2 cellular contexts compared by ENCODE assay signal in the genomic region with DNA sequence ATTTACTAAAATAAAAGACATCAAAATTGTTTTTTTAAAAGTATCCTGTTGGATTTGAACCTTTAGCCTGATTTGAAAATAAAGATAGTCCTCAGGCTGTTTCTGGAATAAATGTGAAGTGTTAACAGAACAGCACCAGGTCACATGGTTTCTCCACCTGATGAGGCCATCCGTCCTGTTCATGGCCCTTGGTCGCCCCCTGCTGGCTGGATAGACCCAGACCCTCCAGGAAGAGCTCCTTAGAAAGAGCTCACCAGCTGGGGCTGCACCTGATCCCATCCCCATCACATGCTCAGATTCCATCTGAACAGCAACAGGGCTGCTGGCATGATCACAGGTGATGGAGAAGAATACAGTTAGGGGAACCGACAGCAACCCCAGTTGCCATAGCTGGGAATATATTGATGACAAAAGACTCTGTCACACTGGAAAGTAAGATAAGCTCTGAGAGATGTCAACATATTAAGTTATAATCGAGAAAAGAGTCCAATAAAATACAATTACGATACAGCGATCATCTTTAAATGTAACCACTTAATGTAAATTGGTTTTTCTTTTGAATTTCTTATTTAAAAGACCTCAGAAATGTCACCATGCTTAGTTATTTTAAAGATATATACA.
TF ChIP-seq lines count a peak whose summit lies in the region.

No MANE protein-coding gene starts in this region.

TF ChIP-seq in IMR-90, 13 proteins besides CTCF, POLR2A, EP300 and RAD21:
- TF ChIP-seq NFE2L2 (IDR thresholded peaks at IDR 0.05; ENCODE audit: low read depth, low read length), result no peak
- no peak for TF ChIP-seq BHLHE40 (IDR thresholded peaks at IDR 0.05; ENCODE audit: low read depth, low read length)
- TF ChIP-seq MXI1 (IDR thresholded peaks at IDR 0.05; ENCODE audit: borderline replicate concordance, low read depth, low read length), result no peak
- no peak for TF ChIP-seq MAFK (IDR thresholded peaks at IDR 0.05; ENCODE audit: low read depth, low read length)
- TF ChIP-seq, protein P1, sequence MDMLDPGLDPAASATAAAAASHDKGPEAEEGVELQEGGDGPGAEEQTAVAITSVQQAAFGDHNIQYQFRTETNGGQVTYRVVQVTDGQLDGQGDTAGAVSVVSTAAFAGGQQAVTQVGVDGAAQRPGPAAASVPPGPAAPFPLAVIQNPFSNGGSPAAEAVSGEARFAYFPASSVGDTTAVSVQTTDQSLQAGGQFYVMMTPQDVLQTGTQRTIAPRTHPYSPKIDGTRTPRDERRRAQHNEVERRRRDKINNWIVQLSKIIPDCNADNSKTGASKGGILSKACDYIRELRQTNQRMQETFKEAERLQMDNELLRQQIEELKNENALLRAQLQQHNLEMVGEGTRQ (IDR thresholded peaks at IDR 0.05; ENCODE audit: low read depth, low read length), result peak; percentile 91
- TF ChIP-seq FOS (IDR thresholded peaks at IDR 0.05; ENCODE audit: low read depth, low read length), result no peak
- peak; percentile 61 for TF ChIP-seq SMC3 (IDR thresholded peaks at IDR 0.05; ENCODE audit: low read depth, low read length)
- TF ChIP-seq RFX5 (IDR thresholded peaks at IDR 0.05; ENCODE audit: low read depth, low read length), result no peak
- TF ChIP-seq RCOR1 (IDR thresholded peaks at IDR 0.05; ENCODE audit: insufficient replicate concordance, low read length), result no peak
- no peak for TF ChIP-seq CEBPB (IDR thresholded peaks at IDR 0.05; ENCODE audit: low read depth, low read length)
- no peak for TF ChIP-seq MAZ (IDR thresholded peaks at IDR 0.05; ENCODE audit: borderline replicate concordance, low read depth, low read length)
- TF ChIP-seq CHD1 (IDR thresholded peaks at IDR 0.05; ENCODE audit: low read depth, low read length), result no peak
- TF ChIP-seq, protein P2, sequence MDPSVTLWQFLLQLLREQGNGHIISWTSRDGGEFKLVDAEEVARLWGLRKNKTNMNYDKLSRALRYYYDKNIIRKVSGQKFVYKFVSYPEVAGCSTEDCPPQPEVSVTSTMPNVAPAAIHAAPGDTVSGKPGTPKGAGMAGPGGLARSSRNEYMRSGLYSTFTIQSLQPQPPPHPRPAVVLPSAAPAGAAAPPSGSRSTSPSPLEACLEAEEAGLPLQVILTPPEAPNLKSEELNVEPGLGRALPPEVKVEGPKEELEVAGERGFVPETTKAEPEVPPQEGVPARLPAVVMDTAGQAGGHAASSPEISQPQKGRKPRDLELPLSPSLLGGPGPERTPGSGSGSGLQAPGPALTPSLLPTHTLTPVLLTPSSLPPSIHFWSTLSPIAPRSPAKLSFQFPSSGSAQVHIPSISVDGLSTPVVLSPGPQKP (IDR thresholded peaks at IDR 0.05; ENCODE audit: borderline replicate concordance, low read depth, low read length), result no peak

TF ChIP-seq in neural cell, 6 proteins besides CTCF, POLR2A, EP300 and RAD21:
- TF ChIP-seq, protein P3, sequence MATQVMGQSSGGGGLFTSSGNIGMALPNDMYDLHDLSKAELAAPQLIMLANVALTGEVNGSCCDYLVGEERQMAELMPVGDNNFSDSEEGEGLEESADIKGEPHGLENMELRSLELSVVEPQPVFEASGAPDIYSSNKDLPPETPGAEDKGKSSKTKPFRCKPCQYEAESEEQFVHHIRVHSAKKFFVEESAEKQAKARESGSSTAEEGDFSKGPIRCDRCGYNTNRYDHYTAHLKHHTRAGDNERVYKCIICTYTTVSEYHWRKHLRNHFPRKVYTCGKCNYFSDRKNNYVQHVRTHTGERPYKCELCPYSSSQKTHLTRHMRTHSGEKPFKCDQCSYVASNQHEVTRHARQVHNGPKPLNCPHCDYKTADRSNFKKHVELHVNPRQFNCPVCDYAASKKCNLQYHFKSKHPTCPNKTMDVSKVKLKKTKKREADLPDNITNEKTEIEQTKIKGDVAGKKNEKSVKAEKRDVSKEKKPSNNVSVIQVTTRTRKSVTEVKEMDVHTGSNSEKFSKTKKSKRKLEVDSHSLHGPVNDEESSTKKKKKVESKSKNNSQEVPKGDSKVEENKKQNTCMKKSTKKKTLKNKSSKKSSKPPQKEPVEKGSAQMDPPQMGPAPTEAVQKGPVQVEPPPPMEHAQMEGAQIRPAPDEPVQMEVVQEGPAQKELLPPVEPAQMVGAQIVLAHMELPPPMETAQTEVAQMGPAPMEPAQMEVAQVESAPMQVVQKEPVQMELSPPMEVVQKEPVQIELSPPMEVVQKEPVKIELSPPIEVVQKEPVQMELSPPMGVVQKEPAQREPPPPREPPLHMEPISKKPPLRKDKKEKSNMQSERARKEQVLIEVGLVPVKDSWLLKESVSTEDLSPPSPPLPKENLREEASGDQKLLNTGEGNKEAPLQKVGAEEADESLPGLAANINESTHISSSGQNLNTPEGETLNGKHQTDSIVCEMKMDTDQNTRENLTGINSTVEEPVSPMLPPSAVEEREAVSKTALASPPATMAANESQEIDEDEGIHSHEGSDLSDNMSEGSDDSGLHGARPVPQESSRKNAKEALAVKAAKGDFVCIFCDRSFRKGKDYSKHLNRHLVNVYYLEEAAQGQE (IDR thresholded peaks at IDR 0.05; ENCODE audit: borderline replicate concordance), result no peak
- TF ChIP-seq EZH2 (IDR thresholded peaks at IDR 0.05; ENCODE audit: borderline replicate concordance, insufficient read depth, low read length, poor library complexity, severe bottlenecking) (no peak), TAF1 (IDR thresholded peaks at IDR 0.05; ENCODE audit: low read depth) (no peak), POLR2AphosphoS5 (IDR thresholded peaks at IDR 0.05) (no peak), MXI1 (conservative IDR thresholded peaks at IDR 0.05; ENCODE audit: poor library complexity, severe bottlenecking) (no peak), SMC3 (conservative IDR thresholded peaks at IDR 0.05; ENCODE audit: poor library complexity) (peak; percentile 36)
TF ChIP-seq in neural cell: peak in this region for 1.
